18 cellular contexts compared by ENCODE assay signal in the genomic region with DNA sequence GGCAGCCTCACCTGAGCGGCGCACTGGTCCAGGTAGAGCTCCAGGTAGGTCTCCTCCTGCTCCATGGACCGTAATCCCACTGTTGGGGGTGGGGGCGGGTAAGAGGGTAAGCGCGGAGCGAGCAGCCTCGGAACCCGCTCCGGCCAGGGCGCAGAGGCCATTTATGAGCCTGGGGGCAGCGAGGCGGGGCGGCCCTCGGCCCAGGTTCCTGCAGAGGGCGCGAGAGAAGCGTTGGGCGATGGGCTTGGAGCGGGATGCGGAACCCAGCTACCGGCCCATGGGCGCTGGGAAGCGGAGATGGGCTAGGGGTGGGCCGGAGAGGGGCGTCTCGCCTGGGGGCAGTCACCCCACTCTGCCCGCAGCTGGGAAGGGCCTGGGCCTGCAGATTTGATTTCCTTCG. TPM values are rescaled to one million over a fixed set of nuclear protein-coding genes. Genes with fewer than 3 reads are reported as not detected.
A peak's percentile ranks its signal among the peaks of the same experiment; 100 is the strongest.
DNase-seq lines count a peak whose midpoint lies in the region; FAIRE-seq and TF ChIP-seq lines count a peak whose summit lies in the region.
"Had no signal": no experiment of that assay in that cellular context is flagged by ENCODE, and none has a peak within 500 bp of the region (broad histone marks: within the 10 kb centered on the region; RNA-seq: fewer than 3 reads in every experiment).

A gene (minus strand): TSS at position 232 of the 400 bp plus-strand sequence. CDS start 167 bp downstream, at position 65.

- CTCF ChIA-PET in AG04450 (lab: Charles Lee), result interaction anchor here (0.6 to 1.0 kb wide), 2 partner anchors 61 to 1047 kb away, joined by 5 to 6 read pairs; no protein-coding TSS in a partner anchor
- CTCF ChIA-PET in endothelial cell of umbilical vein (lab: Charles Lee), result interaction anchor here (0.8 to 12.4 kb wide), 29 partner anchors 14 to 1049 kb away, joined by 3 to 196 read pairs (median 5); no protein-coding TSS in a partner anchor

- H3K4me1 ChIP-seq in HUES48 (ENCODE audit: control insufficient read depth, insufficient read depth, low read length), result no peaks in the 10 kb centered on the region
- H3K4me1 ChIP-seq in endothelial cell of umbilical vein (ENCODE audit: control insufficient read depth, extremely low read depth, insufficient read depth, low read length), result no peaks in the 10 kb centered on the region
- H3K4me1 ChIP-seq in stomach, result no peaks in the 10 kb centered on the region
- no peaks in the 10 kb centered on the region for H3K4me1 ChIP-seq in tibial nerve
- H3K4me1 ChIP-seq in colonic mucosa, result no peaks in the 10 kb centered on the region
- H3K4me1 ChIP-seq: gastroesophageal sphincter had no signal

- H3K9me1 ChIP-seq in endothelial cell of umbilical vein (replicated peaks; ENCODE audit: control insufficient read depth, extremely low read depth, insufficient read depth, low read length), result no peaks in the 10 kb centered on the region

- H3K36me3 ChIP-seq in HUES48 (ENCODE audit: control insufficient read depth, insufficient read depth, low read length) (no peaks in the 10 kb centered on the region), endothelial cell of umbilical vein (ENCODE audit: control insufficient read depth in 2 of 2, extremely low read depth in 1 of 2, insufficient read depth in 2 of 2, low read length in 2 of 2) (no peaks in the 10 kb centered on the region), stomach (no peaks in the 10 kb centered on the region), tibial nerve (no peaks in the 10 kb centered on the region), colonic mucosa (no peaks in the 10 kb centered on the region)
- H3K36me3 ChIP-seq: gastroesophageal sphincter, WERI-Rb-1 had no signal

- no peak within 1 kb of the TSS for H3K4me2 ChIP-seq in endothelial cell of umbilical vein (ENCODE audit: insufficient read depth, low read length)

- H3K4me3 ChIP-seq in AG04450 (ENCODE audit: low read depth, low read length) (no peak within 1 kb of the TSS), HUES48 (ENCODE audit: low read depth, low read length) (peak within 1 kb of the TSS; percentile 9; the same call in 1 of the 2 replicates), endothelial cell of umbilical vein (replicated peaks in 1 of 3; ENCODE audit: insufficient read depth in 1 of 3, low read depth in 1 of 3, low read length in 3 of 3) (peak within 1 kb of the TSS in 1 of 3 experiments; percentile 4), stomach (no peak within 1 kb of the TSS), tibial nerve (no peak within 1 kb of the TSS), colonic mucosa (no peak within 1 kb of the TSS)
- H3K4me3 ChIP-seq: gastroesophageal sphincter had no signal

- no peak for TF ChIP-seq POLR2A in endothelial cell of umbilical vein (IDR thresholded peaks at IDR 0.05; ENCODE audit: low read depth, low read length)
- TF ChIP-seq POLR2A in stomach (IDR thresholded peaks at IDR 0.05), result no peak
- no peak for TF ChIP-seq POLR2A in tibial nerve (IDR thresholded peaks at IDR 0.05)

- TF ChIP-seq CTCF in AG04450 (IDR thresholded peaks at IDR 0.05; ENCODE audit: low read depth, low read length) (peak; percentile 20; the same call in 1 of the 2 replicates), endothelial cell of umbilical vein (IDR thresholded peaks at IDR 0.05; ENCODE audit: extremely low read depth in 1 of 2, insufficient read depth in 1 of 2, low read depth in 1 of 2, low read length in 2 of 2) (peak; percentile 43 to 67), stomach (IDR thresholded peaks at IDR 0.05) (no peak), tibial nerve (IDR thresholded peaks at IDR 0.05) (no peak), colonic mucosa (IDR thresholded peaks at IDR 0.05) (no peak)

- TF ChIP-seq EP300 in stomach (IDR thresholded peaks at IDR 0.05) (no peak), tibial nerve (IDR thresholded peaks at IDR 0.05) (no peak)

- POLR2A ChIA-PET in AG04450 (lab: Yijun Ruan, JAX), result no interaction called here
- POLR2A ChIA-PET in endothelial cell of umbilical vein (lab: Charles Lee), result no interaction called here

- no peaks in the 10 kb centered on the region for H4K20me1 ChIP-seq in endothelial cell of umbilical vein (replicated peaks; ENCODE audit: control insufficient read depth, extremely low read depth, insufficient read depth, low read length)

- peaks cover 9% of the 10 kb centered on the region for H3K27me3 ChIP-seq in AG04450 (ENCODE audit: control insufficient read depth, insufficient read depth, low read length)
- no peaks in the 10 kb centered on the region for H3K27me3 ChIP-seq in HUES48 (ENCODE audit: control insufficient read depth, insufficient read depth, low read length)
- peaks cover 2 to 5% of the 10 kb centered on the region in 2 experiments for H3K27me3 ChIP-seq in endothelial cell of umbilical vein (ENCODE audit: control insufficient read depth in 2 of 2, insufficient read depth in 2 of 2, low read length in 2 of 2)
- H3K27me3 ChIP-seq in stomach, result peaks cover 0 to 29% (median 6%) of the 10 kb centered on the region in 3 donors
- peaks cover 0 to 4% of the 10 kb centered on the region in 2 donors for H3K27me3 ChIP-seq in tibial nerve
- no peaks in the 10 kb centered on the region for H3K27me3 ChIP-seq in colonic mucosa

- dilution Hi-C loops in endothelial cell of umbilical vein (cut with MboI; ENCODE audit: extremely low pct_ligation_motif_present, low sequenced_read_pairs), result no loop called here

- BruUV-seq in endothelial cell of umbilical vein (replicated peaks; lab: Mats Ljungman, UMichigan), result no TSS peak

- H3K9ac ChIP-seq in HUES48 (ENCODE audit: low read depth, low read length) (no peak within 1 kb of the TSS), endothelial cell of umbilical vein (replicated peaks; ENCODE audit: extremely low read depth, insufficient read depth, low read length) (no peak within 1 kb of the TSS), colonic mucosa (ENCODE audit: low read depth in 2 of 2, low read length in 2 of 2) (no peak within 1 kb of the TSS)

- H3K27ac ChIP-seq in AG04450 (ENCODE audit: low read depth, low read length), result no peak within 1 kb of the TSS
- H3K27ac ChIP-seq in HUES48 (ENCODE audit: low read depth, low read length), result no peak within 1 kb of the TSS
- no peak within 1 kb of the TSS for H3K27ac ChIP-seq in endothelial cell of umbilical vein (ENCODE audit: insufficient read depth, low read depth, low read length)
- H3K27ac ChIP-seq in stomach, result no peak within 1 kb of the TSS
- H3K27ac ChIP-seq in tibial nerve, result no peak within 1 kb of the TSS
- no peak within 1 kb of the TSS for H3K27ac ChIP-seq in colonic mucosa
- H3K27ac ChIP-seq: gastroesophageal sphincter, WERI-Rb-1 had no signal

- no peaks in the 10 kb centered on the region for H3K79me2 ChIP-seq in endothelial cell of umbilical vein (ENCODE audit: control insufficient read depth, insufficient read depth, low read length)

- peaks cover 5% of the 10 kb centered on the region for H3K9me3 ChIP-seq in AG04450 (ENCODE audit: control insufficient read depth, insufficient read depth, low read length)
- no peaks in the 10 kb centered on the region for H3K9me3 ChIP-seq in HUES48 (ENCODE audit: control insufficient read depth, insufficient read depth, low read length)
- H3K9me3 ChIP-seq in endothelial cell of umbilical vein (replicated peaks; ENCODE audit: control insufficient read depth, insufficient read depth, low read length), result no peaks in the 10 kb centered on the region
- H3K9me3 ChIP-seq in stomach, result no peaks in the 10 kb centered on the region
- H3K9me3 ChIP-seq in tibial nerve, result no peaks in the 10 kb centered on the region
- no peaks in the 10 kb centered on the region for H3K9me3 ChIP-seq in colonic mucosa
- H3K9me3 ChIP-seq: gastroesophageal sphincter had no signal

- DNase-seq in AG04450 (ENCODE audit: low read depth, low spot score) (no peak), endothelial cell of umbilical vein (ENCODE audit: low read depth, low spot score) (no peak), islet precursor cell (peak; percentile 73), stomach (no peak), tibial nerve (ENCODE audit: low spot score in 2 of 2) (no peak), colonic mucosa (no peak), amniotic stem cell (lab: John Stamatoyannopoulos, UW) (no peak)
- DNase-seq: activated naive CD8-positive, alpha-beta T cell treated with anti-CD3 and anti-CD28 coated beads, Interleukin-2, amount 50 U/mL, for 24 hours; DND-41; mesenchymal stem cell; stimulated activated naive CD8-positive, alpha-beta T cell treated with anti-CD3 and anti-CD28 coated beads, Interleukin-15, Interleukin-2, amounts not matched to agents 100 U/mL and 50 U/mL, for 24 hours; WERI-Rb-1 had no signal

- no peak for FAIRE-seq in endothelial cell of umbilical vein (lab: Jason Lieb, UNC)
- FAIRE-seq: islet of Langerhans, urothelium cell line had no signal

- 33 to 44% (median 40%) methylated on average over 19 to 29 of the region's 29 CpGs for WGBS in stomach, 5 donors
- 30 to 53% methylated on average over 22 to 25 of the region's 29 CpGs for WGBS in tibial nerve, 2 donors

- peak within 1 kb of the TSS; percentile 64 for H2AFZ ChIP-seq in endothelial cell of umbilical vein (ENCODE audit: low read depth, low read length)

- intact Hi-C loops in endothelial cell of umbilical vein (cut with micrococcal nuclease) (loop anchor here (10.0 kb wide), 2 partner anchors 194 to 364 kb away; no protein-coding TSS in a partner anchor), stomach (cut with DNase I; ENCODE audit: low total_unique reads) (loop anchor here (10.0 kb wide), 1 partner anchor 1034 kb away; no protein-coding TSS in a partner anchor), colonic mucosa (cut with DNase I) (loop anchor here (10.0 kb wide), 2 partner anchors 254 to 1034 kb away; no protein-coding TSS in a partner anchor)

TF ChIP-seq in endothelial cell of umbilical vein, 7 proteins besides CTCF, POLR2A, EP300 and RAD21 (continues in another document):
- TF ChIP-seq GATA2 (IDR thresholded peaks at IDR 0.05; ENCODE audit: insufficient read depth, insufficient read length, low read depth, low read length) (no peak), EZH2 (IDR thresholded peaks at IDR 0.05; ENCODE audit: borderline replicate concordance, low read depth, low read length, severe bottlenecking) (no peak), POLR2AphosphoS5 (IDR thresholded peaks at IDR 0.05; ENCODE audit: insufficient read depth, low read depth, low read length) (no peak)

RNA-seq across cellular contexts. Expression of the gene that starts here (rescaled TPM):
- not detected in 2 replicates for polyA plus RNA-seq in AG04450 (2011; rRNA removed)
- not detected in 2 replicates for polyA minus RNA-seq in AG04450 (2011; rRNA and poly(A)+ RNA removed)
- total RNA-seq in endothelial cell of umbilical vein, result not detected in 2 replicates
- not detected in 2 replicates for polyA plus RNA-seq in endothelial cell of umbilical vein
- not detected in 2 replicates for polyA plus RNA-seq in endothelial cell of umbilical vein (2011; cell fraction: cytosol; rRNA removed)
- not detected in 2 replicates for polyA plus RNA-seq in endothelial cell of umbilical vein (2011; cell fraction: nucleus; rRNA removed)
- polyA plus RNA-seq in endothelial cell of umbilical vein (2012), result not detected in 2 replicates
- not detected in 2 replicates for polyA minus RNA-seq in endothelial cell of umbilical vein
- polyA minus RNA-seq in endothelial cell of umbilical vein (2011; cell fraction: cytosol; rRNA and poly(A)+ RNA removed), result not detected
- polyA minus RNA-seq in endothelial cell of umbilical vein (2011; cell fraction: nucleus; rRNA and poly(A)+ RNA removed), result not detected in 2 replicates
- total RNA-seq in stomach, result not detected
- polyA plus RNA-seq in stomach, result not detected
- total RNA-seq in tibial nerve, result under 1 TPM in 1 of 4 donors, not detected in 3; 0.90 TPM
- under 1 TPM in 1 of 2 donors, not detected in 1; 0.12 TPM for total RNA-seq in colonic mucosa
- total RNA-seq: gastroesophageal sphincter, HT1080, M059J had no signal

Comparison
In these comparisons a context has a peak if more than half of its experiments do, and no peak if none do; other contexts are left out.
1. CTCF ChIP-seq: peak in AG04450 (single experiment) and endothelial cell of umbilical vein (2 of 2); none in stomach (0 of 7), tibial nerve (0 of 5) and colonic mucosa (single experiment).